In the genomic region with DNA sequence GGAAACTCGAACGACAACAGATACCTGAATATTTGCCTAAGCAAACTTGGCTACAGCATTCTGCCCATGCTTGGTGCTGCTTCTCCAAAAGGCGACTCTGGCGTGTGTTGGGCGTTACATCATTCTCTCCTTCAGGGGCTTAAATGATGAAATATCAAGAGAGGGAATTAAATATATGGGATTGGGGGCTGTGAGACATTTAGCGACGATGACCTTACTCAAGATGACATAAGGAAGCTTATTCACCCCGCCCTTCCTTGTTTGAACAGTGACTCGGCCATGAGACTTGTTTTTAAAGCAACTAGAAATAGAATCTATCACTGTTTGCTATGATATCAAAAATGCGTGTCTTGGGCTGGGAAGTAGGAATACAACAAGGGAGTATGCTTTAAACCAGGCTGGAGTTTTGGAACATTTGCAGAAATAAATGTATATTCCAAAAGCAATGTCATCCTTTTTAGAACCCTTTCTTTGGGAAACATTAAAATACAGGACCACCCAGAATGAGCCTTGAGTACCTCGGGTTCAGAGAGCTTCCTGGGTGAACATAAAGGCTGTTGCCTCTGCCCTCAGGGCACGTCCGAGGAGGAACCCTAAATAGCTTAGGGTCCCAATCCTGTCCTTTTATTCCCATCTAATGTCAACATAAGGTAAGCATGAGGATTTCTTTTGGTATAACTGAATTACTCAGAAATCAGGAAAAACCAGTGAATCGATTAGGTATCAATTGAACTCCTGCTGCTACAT, we compare ENCODE assay signal across 14 cellular contexts.
DNase-seq lines count a peak whose midpoint lies in the region; ATAC-seq, FAIRE-seq and TF ChIP-seq lines count a peak whose summit lies in the region.
"Had no signal": no experiment of that assay in that cellular context is flagged by ENCODE, and none has a peak within 500 bp of the region (broad histone marks: within the 10 kb centered on the region; RNA-seq: fewer than 3 reads in every experiment).

No MANE protein-coding gene starts in this region.

- H3K14ac ChIP-seq in trophoblast cell (ENCODE audit: low read length): no peak overlapping the region

- no peak for ATAC-seq in HG02938 (IDR thresholded peaks at IDR 0.05; ENCODE audit: unreplicated experiment)
- ATAC-seq in psoas muscle: no peak

- H2BK120ac ChIP-seq in trophoblast cell (ENCODE audit: insufficient read depth, low read length, poor library complexity): peak overlapping the region; percentile 22

- FAIRE-seq in endothelial cell of umbilical vein (lab: Jason Lieb, UNC): peak; percentile 69

- TF ChIP-seq POLR2A in endothelial cell of umbilical vein (IDR thresholded peaks at IDR 0.05; ENCODE audit: low read depth, low read length): no peak
- TF ChIP-seq POLR2A in thyroid gland (IDR thresholded peaks at IDR 0.05): no peak

- no peak overlapping the region for H3K23ac ChIP-seq in trophoblast cell (ENCODE audit: low read length)

- H3K79me2 ChIP-seq in endothelial cell of umbilical vein (ENCODE audit: control insufficient read depth, insufficient read depth, low read length): no peaks in the 10 kb centered on the region
- H3K79me2 ChIP-seq in trophoblast cell (ENCODE audit: control insufficient read depth, insufficient read depth, low read length, poor library complexity): no peaks in the 10 kb centered on the region

- H2AFZ ChIP-seq in endothelial cell of umbilical vein (ENCODE audit: low read depth, low read length): peak overlapping the region; percentile 49
- no peak overlapping the region for H2AFZ ChIP-seq in trophoblast cell (ENCODE audit: insufficient read depth, low read length, poor library complexity)

- H3K27ac ChIP-seq in endothelial cell of umbilical vein (ENCODE audit: insufficient read depth, low read depth, low read length): peak overlapping the region; percentile 55
- no peak overlapping the region for H3K27ac ChIP-seq in trophoblast cell (ENCODE audit: low read depth, low read length)
- H3K27ac ChIP-seq in thyroid gland: no peak overlapping the region
- H3K27ac ChIP-seq in psoas muscle: no peak overlapping the region
- H3K27ac ChIP-seq: cardiac muscle cell had no signal

- H2AK5ac ChIP-seq in trophoblast cell (ENCODE audit: low read length): no peak overlapping the region

- H3K18ac ChIP-seq in trophoblast cell (ENCODE audit: low read length): no peak overlapping the region

- H3K27me3 ChIP-seq in endothelial cell of umbilical vein (ENCODE audit: control insufficient read depth in 2 of 2, insufficient read depth in 2 of 2, low read length in 2 of 2): no peaks in the 10 kb centered on the region
- H3K27me3 ChIP-seq in trophoblast cell (ENCODE audit: insufficient read depth, low read length): no peaks in the 10 kb centered on the region
- no peaks in the 10 kb centered on the region for H3K27me3 ChIP-seq in thyroid gland
- no peaks in the 10 kb centered on the region for H3K27me3 ChIP-seq in psoas muscle (ENCODE audit: insufficient read depth in 3 of 3, low read length in 2 of 3)
- H3K27me3 ChIP-seq: cardiac muscle cell had no signal

- CTCF ChIA-PET in endothelial cell of umbilical vein (lab: Charles Lee): interaction anchor here (0.9 to 1.1 kb wide), 3 partner anchors 12 to 73 kb away, joined by 3 read pairs; no protein-coding TSS in a partner anchor

- peak overlapping the region; percentile 29 for H4K91ac ChIP-seq in trophoblast cell (ENCODE audit: low read depth, low read length)

- BruUV-seq in endothelial cell of umbilical vein (replicated peaks; lab: Mats Ljungman, UMichigan): TSS peak; percentile 95

- no peak for TF ChIP-seq CTCF in endothelial cell of umbilical vein (IDR thresholded peaks at IDR 0.05; ENCODE audit: extremely low read depth in 1 of 2, insufficient read depth in 1 of 2, low read depth in 1 of 2, low read length in 2 of 2)
- no peak for TF ChIP-seq CTCF in thyroid gland (IDR thresholded peaks at IDR 0.05)
- no peak for TF ChIP-seq CTCF in psoas muscle (IDR thresholded peaks at IDR 0.05)

- peak overlapping the region; percentile 81 for H2BK12ac ChIP-seq in trophoblast cell (ENCODE audit: low read length)

- no peak overlapping the region for H4K8ac ChIP-seq in trophoblast cell (ENCODE audit: low read depth, low read length)

- POLR2A ChIA-PET in endothelial cell of umbilical vein (lab: Charles Lee): no interaction called here

- H3K4ac ChIP-seq in trophoblast cell (ENCODE audit: low read depth, low read length): no peak overlapping the region

- H2BK5ac ChIP-seq in trophoblast cell (ENCODE audit: low read depth, low read length, poor library complexity): no peak overlapping the region

- H3K4me3 ChIP-seq in endothelial cell of umbilical vein (replicated peaks in 1 of 3; ENCODE audit: insufficient read depth in 1 of 3, low read depth in 1 of 3, low read length in 3 of 3): no peak overlapping the region
- no peak overlapping the region for H3K4me3 ChIP-seq in trophoblast cell (ENCODE audit: low read depth, low read length)
- no peak overlapping the region for H3K4me3 ChIP-seq in thyroid gland (replicated peaks in 1 of 3)
- no peak overlapping the region for H3K4me3 ChIP-seq in psoas muscle
- H3K4me3 ChIP-seq: cardiac muscle cell had no signal

- dilution Hi-C loops in endothelial cell of umbilical vein (cut with MboI; ENCODE audit: extremely low pct_ligation_motif_present, low sequenced_read_pairs): no loop called here

- no peak overlapping the region for H4K12ac ChIP-seq in trophoblast cell (ENCODE audit: low read depth, low read length)

- no peak overlapping the region for H3K9ac ChIP-seq in endothelial cell of umbilical vein (replicated peaks; ENCODE audit: extremely low read depth, insufficient read depth, low read length)
- H3K9ac ChIP-seq in trophoblast cell (ENCODE audit: low read length): no peak overlapping the region

- intact Hi-C loops in endothelial cell of umbilical vein (cut with micrococcal nuclease) (loop anchor here (1.0 kb wide), 2 partner anchors 12 to 73 kb away; no protein-coding TSS in a partner anchor), thyroid gland (cut with DNase I) (no loop called here), psoas muscle (cut with DNase I) (no loop called here)

- no peaks in the 10 kb centered on the region for H3K9me1 ChIP-seq in endothelial cell of umbilical vein (replicated peaks; ENCODE audit: control insufficient read depth, extremely low read depth, insufficient read depth, low read length)

- no peaks in the 10 kb centered on the region for H4K20me1 ChIP-seq in endothelial cell of umbilical vein (replicated peaks; ENCODE audit: control insufficient read depth, extremely low read depth, insufficient read depth, low read length)

- H3K9me3 ChIP-seq in endothelial cell of umbilical vein (replicated peaks; ENCODE audit: control insufficient read depth, insufficient read depth, low read length) (no peaks in the 10 kb centered on the region), trophoblast cell (ENCODE audit: insufficient read depth, low read depth, low read length) (no peaks in the 10 kb centered on the region), thyroid gland (no peaks in the 10 kb centered on the region), psoas muscle (no peaks in the 10 kb centered on the region)

- H3K4me2 ChIP-seq in endothelial cell of umbilical vein (ENCODE audit: insufficient read depth, low read length) (peak overlapping the region; percentile 27), trophoblast cell (ENCODE audit: low read length) (no peak overlapping the region)

- no peaks in the 10 kb centered on the region for H3K36me3 ChIP-seq in endothelial cell of umbilical vein (ENCODE audit: control insufficient read depth in 2 of 2, extremely low read depth in 1 of 2, insufficient read depth in 2 of 2, low read length in 2 of 2)
- H3K36me3 ChIP-seq in trophoblast cell (ENCODE audit: control insufficient read depth in 1 of 2, insufficient read depth in 2 of 2, low read length in 2 of 2): no peaks in the 10 kb centered on the region
- H3K36me3 ChIP-seq in thyroid gland: no peaks in the 10 kb centered on the region
- H3K36me3 ChIP-seq in psoas muscle (ENCODE audit: insufficient read depth in 1 of 2, low read depth in 1 of 2): no peaks in the 10 kb centered on the region
- H3K36me3 ChIP-seq: cardiac muscle cell had no signal

- H3K4me1 ChIP-seq in endothelial cell of umbilical vein (ENCODE audit: control insufficient read depth, extremely low read depth, insufficient read depth, low read length) (peaks cover 24% of the 10 kb centered on the region), trophoblast cell (ENCODE audit: control insufficient read depth in 1 of 2, insufficient read depth in 2 of 2, low read length in 2 of 2) (peaks cover 9 to 17% of the 10 kb centered on the region in 2 experiments), thyroid gland (peaks cover 4 to 16% of the 10 kb centered on the region in 2 donors), psoas muscle (no peaks in the 10 kb centered on the region)

- no CpG with 5 or more reads among the region's 14 CpGs for WGBS in trophoblast cell (ENCODE audit: extremely low coverage, insufficient coverage, insufficient read length)
- WGBS in thyroid gland, 2 donors: 78 to 84% methylated on average over 14 of the region's 14 CpGs
- WGBS in psoas muscle, 3 donors: 81 to 84% (median 82%) methylated on average over 14 of the region's 14 CpGs

- H3K79me1 ChIP-seq in trophoblast cell (ENCODE audit: low read length): peaks cover 9% of the 10 kb centered on the region

- peak; percentile 80 for DNase-seq in DMS153 treated with DMSO at 0.1 percent for 48 hours (lab: John Stamatoyannopoulos, UW; ENCODE audit: unreplicated experiment)
- DNase-seq in NCI-H526 treated with DMSO at 0.1 percent for 48 hours (lab: John Stamatoyannopoulos, UW): peak; percentile 87
- peak; percentile 67 for DNase-seq in endothelial cell of umbilical vein (ENCODE audit: low read depth, low spot score)
- DNase-seq in trophoblast cell: no peak
- DNase-seq in thyroid gland: no peak
- no peak for DNase-seq in NCI-H345 treated with DMSO at 0.1 percent for 48 hours (lab: John Stamatoyannopoulos, UW; ENCODE audit: unreplicated experiment)
- no peak for DNase-seq in psoas muscle
- DNase-seq: activated T-cell treated with anti-CD3 and anti-CD28 coated beads, Interleukin-2, amount 50 U/mL, for 48 hours; DMS79; NCI-H2227 treated with DMSO at 0.1 percent for 48 hours; nucleus accumbens; SHP77 had no signal

TF ChIP-seq in endothelial cell of umbilical vein, 7 proteins besides CTCF, POLR2A, EP300 and RAD21 (continues in another document):
- TF ChIP-seq EZH2 (IDR thresholded peaks at IDR 0.05; ENCODE audit: borderline replicate concordance, low read depth, low read length, severe bottlenecking): no peak
- no peak for TF ChIP-seq MAX (IDR thresholded peaks at IDR 0.05; ENCODE audit: insufficient read depth, insufficient read length)
- TF ChIP-seq JUN (IDR thresholded peaks at IDR 0.05; ENCODE audit: borderline replicate concordance, insufficient read depth, insufficient read length, low read depth): peak; percentile 39
- peak; percentile 76 for TF ChIP-seq GATA2 (IDR thresholded peaks at IDR 0.05; ENCODE audit: insufficient read depth, insufficient read length, low read depth, low read length)
- TF ChIP-seq FOS (IDR thresholded peaks at IDR 0.05; ENCODE audit: borderline replicate concordance, insufficient read depth, low read length): peak; percentile 88
- no peak for TF ChIP-seq MYC (IDR thresholded peaks at IDR 0.05; ENCODE audit: low read depth, low read length)

Comparison
In these comparisons a context has a peak if more than half of its experiments do, and no peak if none do; other contexts are left out.
1. DNase-seq: peak in DMS153 treated with DMSO at 0.1 percent for 48 hours (single experiment), NCI-H526 treated with DMSO at 0.1 percent for 48 hours (single experiment) and endothelial cell of umbilical vein (single experiment); none in trophoblast cell (0 of 2), thyroid gland (0 of 2), NCI-H345 treated with DMSO at 0.1 percent for 48 hours (single experiment) and psoas muscle (0 of 2).